Comparison of ENCODE assay signal across 18 cellular contexts in the genomic region with DNA sequence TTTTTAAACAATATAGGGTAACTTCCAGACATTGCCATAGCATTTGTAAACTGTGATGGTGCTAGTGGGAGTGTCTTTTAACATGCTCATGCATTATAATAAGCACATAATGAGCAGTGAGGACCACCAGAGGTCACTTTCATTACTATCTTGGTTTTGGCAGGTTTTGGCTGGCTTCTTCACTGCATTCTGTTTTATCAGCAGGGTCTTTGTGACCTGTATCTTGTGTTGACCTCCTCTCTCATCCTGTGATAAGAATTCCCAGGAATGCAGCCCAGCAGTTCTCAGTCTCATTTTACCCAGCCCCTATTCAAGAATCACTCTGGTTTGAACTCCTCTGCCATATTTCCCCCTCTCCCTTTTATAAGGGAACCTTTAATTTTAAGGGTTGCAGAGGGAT.
DNase-seq lines count a peak whose midpoint lies in the region; ATAC-seq and TF ChIP-seq lines count a peak whose summit lies in the region.
"Had no signal": no experiment of that assay in that cellular context is flagged by ENCODE, and none has a peak within 500 bp of the region (broad histone marks: within the 10 kb centered on the region; RNA-seq: fewer than 3 reads in every experiment).

No MANE protein-coding gene starts in this region.

- H3K4me3 ChIP-seq in GM23338 (no peak overlapping the region), HUES64 (ENCODE audit: low read length) (no peak overlapping the region), endodermal cell (ENCODE audit: low read length) (peak overlapping the region; percentile 47), neuronal stem cell (ENCODE audit: low read length in 2 of 2) (no peak overlapping the region), prostate gland (no peak overlapping the region)
- H3K4me3 ChIP-seq: BLaER1, GM23248 had no signal

- H3K79me1 ChIP-seq in neuronal stem cell (ENCODE audit: low read depth, low read length): no peaks in the 10 kb centered on the region

- DNase-seq in GM23338 (ENCODE audit: low spot score) (peak; percentile 26), endodermal cell (peak; percentile 61), neuronal stem cell (ENCODE audit: low spot score) (no peak), prostate gland (ENCODE audit: low spot score) (no peak), activated gamma-delta T cell (lab: John Stamatoyannopoulos, UW) (no peak)
- DNase-seq: Caco-2; CD4-positive, CD25-positive, alpha-beta regulatory T cell; CD8-positive, alpha-beta T cell; DMS153; DND-41; GM23248; HCEC 1CT had no signal

- H3K9me3 ChIP-seq in HUES64 (ENCODE audit: insufficient read depth, low read depth, low read length): no peaks in the 10 kb centered on the region
- H3K9me3 ChIP-seq in endodermal cell (ENCODE audit: control insufficient read depth, low read length): peaks cover 20% of the 10 kb centered on the region
- no peaks in the 10 kb centered on the region for H3K9me3 ChIP-seq in neuronal stem cell (replicated peaks in 1 of 2; ENCODE audit: control insufficient read depth in 2 of 2, insufficient read depth in 1 of 2, low read depth in 1 of 2, low read length in 2 of 2)
- H3K9me3 ChIP-seq in prostate gland: no peaks in the 10 kb centered on the region

- ATAC-seq in GM23338: peak; percentile 23
- ATAC-seq in HG02610 (IDR thresholded peaks at IDR 0.05; ENCODE audit: unreplicated experiment): no peak
- ATAC-seq: CD8-positive, alpha-beta T cell had no signal

- no peak overlapping the region for H2BK120ac ChIP-seq in neuronal stem cell (ENCODE audit: low read depth, low read length)

- H3K4me3 Mint-ChIP-seq in GM23338 (0 out of 3 replicates have a peak overlapping the region, but pooled peaks have one; percentile 1), endodermal cell (peak overlapping the region; percentile 28)
- H3K4me3 Mint-ChIP-seq: B cell; CD4-positive, CD25-positive, alpha-beta regulatory T cell; CD8-positive, alpha-beta T cell had no signal

- no peak overlapping the region for H3K18ac ChIP-seq in neuronal stem cell (ENCODE audit: low read length)

- H3K27me3 ChIP-seq in GM23338 (ENCODE audit: insufficient read depth) (no peaks in the 10 kb centered on the region), HUES64 (ENCODE audit: insufficient read depth, low read length) (no peaks in the 10 kb centered on the region), endodermal cell (ENCODE audit: control insufficient read depth, insufficient read depth, low read length, poor library complexity, severe bottlenecking) (no peaks in the 10 kb centered on the region), neuronal stem cell (ENCODE audit: control insufficient read depth in 3 of 3, insufficient read depth in 3 of 3, low read depth in 1 of 3, low read length in 3 of 3) (peaks cover 0 to 3% (median 0%) of the 10 kb centered on the region in 3 experiments), prostate gland (replicated peaks; ENCODE audit: insufficient read depth) (no peaks in the 10 kb centered on the region)
- H3K27me3 ChIP-seq: BLaER1 had no signal

- H3K14ac ChIP-seq in neuronal stem cell (ENCODE audit: low read length): no peak overlapping the region

- no peak overlapping the region for H2BK12ac ChIP-seq in neuronal stem cell (ENCODE audit: low read length)

- no peak for TF ChIP-seq POLR2A in prostate gland (IDR thresholded peaks at IDR 0.05)

- H3K9me2 ChIP-seq in GM23338 (ENCODE audit: insufficient read depth): no peaks in the 10 kb centered on the region; the same call in 1 of the 2 replicates

- H3K23ac ChIP-seq in neuronal stem cell (ENCODE audit: low read depth, low read length, poor library complexity): no peak overlapping the region

- H4K8ac ChIP-seq in neuronal stem cell (ENCODE audit: low read depth, low read length): no peak overlapping the region

- no peak overlapping the region for H2AK5ac ChIP-seq in neuronal stem cell (ENCODE audit: low read depth, low read length)

- no peaks in the 10 kb centered on the region for H3K36me3 ChIP-seq in GM23338 (ENCODE audit: insufficient read depth)
- no peaks in the 10 kb centered on the region for H3K36me3 ChIP-seq in HUES64 (ENCODE audit: insufficient read depth, low read length)
- H3K36me3 ChIP-seq in endodermal cell (ENCODE audit: control insufficient read depth, insufficient read depth, low read length): no peaks in the 10 kb centered on the region
- H3K36me3 ChIP-seq in neuronal stem cell (replicated peaks in 1 of 2; ENCODE audit: control insufficient read depth in 2 of 2, insufficient read depth in 2 of 2, low read length in 2 of 2): no peaks in the 10 kb centered on the region
- no peaks in the 10 kb centered on the region for H3K36me3 ChIP-seq in prostate gland
- H3K36me3 ChIP-seq: BLaER1 had no signal

- H2BK5ac ChIP-seq in neuronal stem cell (ENCODE audit: low read length): no peak overlapping the region

- intact Hi-C loops in prostate gland (cut with DNase I): no loop called here

- no peaks in the 10 kb centered on the region for H4K20me1 ChIP-seq in GM23338 (replicated peaks; ENCODE audit: insufficient read depth)
- H4K20me1 ChIP-seq: BLaER1 had no signal

- no peak overlapping the region for H2BK15ac ChIP-seq in neuronal stem cell (ENCODE audit: low read length)

- H3K36me3 Mint-ChIP-seq in GM23338 (ENCODE audit: low read depth): no peaks in the 10 kb centered on the region
- no peaks in the 10 kb centered on the region for H3K36me3 Mint-ChIP-seq in endodermal cell (ENCODE audit: low read depth)
- H3K36me3 Mint-ChIP-seq: CD4-positive, CD25-positive, alpha-beta regulatory T cell; CD8-positive, alpha-beta T cell had no signal

- no peaks in the 10 kb centered on the region for H3K79me2 ChIP-seq in GM23338 (replicated peaks; ENCODE audit: insufficient read depth)

- no peaks in the 10 kb centered on the region for H3F3A ChIP-seq in GM23338 (replicated peaks; ENCODE audit: low read depth)

- H3K27me3 Mint-ChIP-seq in GM23338 (ENCODE audit: insufficient read depth, low read depth, poor library complexity): no peaks in the 10 kb centered on the region
- H3K27me3 Mint-ChIP-seq in endodermal cell (ENCODE audit: insufficient read depth): peaks cover 2% of the 10 kb centered on the region

- H4K91ac ChIP-seq in neuronal stem cell (ENCODE audit: low read depth, low read length, poor library complexity): no peak overlapping the region

- H3K9me3 Mint-ChIP-seq in GM23338: no peaks in the 10 kb centered on the region; the same call in 2 of the 3 replicates
- peaks cover 7% of the 10 kb centered on the region for H3K9me3 Mint-ChIP-seq in endodermal cell

- peak overlapping the region; percentile 78 for H3K27ac ChIP-seq in GM23338 (ENCODE audit: low read depth)
- H3K27ac ChIP-seq in HUES64 (ENCODE audit: low read depth, low read length): peak overlapping the region; percentile 69; the same call in 1 of the 2 replicates
- no peak overlapping the region for H3K27ac ChIP-seq in endodermal cell (ENCODE audit: low read depth, low read length)
- no peak overlapping the region for H3K27ac ChIP-seq in neuronal stem cell (replicated peaks; ENCODE audit: low read length)
- H3K27ac ChIP-seq in prostate gland: no peak overlapping the region
- H3K27ac ChIP-seq: 22Rv1, BLaER1, C4-2B, GM23248 had no signal

- H3K9ac ChIP-seq in HUES64 (ENCODE audit: low read depth, low read length): no peak overlapping the region
- no peak overlapping the region for H3K9ac ChIP-seq in endodermal cell (ENCODE audit: extremely low read depth, low read length, poor library complexity, severe bottlenecking)
- H3K9ac ChIP-seq in neuronal stem cell (ENCODE audit: low read depth, low read length, poor library complexity): no peak overlapping the region
- H3K9ac ChIP-seq: BLaER1, GM23248 had no signal

- no peak overlapping the region for H3K4ac ChIP-seq in neuronal stem cell (ENCODE audit: low read length)

- TF ChIP-seq CTCF in GM23338 (conservative IDR thresholded peaks at IDR 0.05; ENCODE audit: low read depth in 2 of 2) (no peak), endodermal cell (conservative IDR thresholded peaks at IDR 0.05) (no peak), prostate gland (IDR thresholded peaks at IDR 0.05) (no peak)

- H2AFZ ChIP-seq in GM23338 (peak overlapping the region; percentile 1; the same call in 1 of the 2 replicates), neuronal stem cell (ENCODE audit: low read length) (peak overlapping the region; percentile 64)
- H2AFZ ChIP-seq: GM23248 had no signal

- H3K27ac Mint-ChIP-seq in GM23338 (no peak overlapping the region), endodermal cell (peak overlapping the region; percentile 86)
- H3K27ac Mint-ChIP-seq: B cell; CD4-positive, CD25-positive, alpha-beta regulatory T cell; CD8-positive, alpha-beta T cell had no signal

- H3K4me1 ChIP-seq in GM23338 (ENCODE audit: insufficient read depth) (peaks cover 51% of the 10 kb centered on the region), HUES64 (ENCODE audit: insufficient read depth, low read length) (peaks cover 44% of the 10 kb centered on the region), endodermal cell (ENCODE audit: control insufficient read depth, insufficient read depth, low read length) (peaks cover 7% of the 10 kb centered on the region), neuronal stem cell (ENCODE audit: control insufficient read depth in 2 of 2, insufficient read depth in 1 of 2, low read depth in 1 of 2, low read length in 2 of 2) (peaks cover 0 to 12% of the 10 kb centered on the region in 2 donors), prostate gland (replicated peaks) (no peaks in the 10 kb centered on the region)
- H3K4me1 ChIP-seq: Caco-2 had no signal

- H3K4me1 Mint-ChIP-seq in GM23338 (peaks cover 46% of the 10 kb centered on the region), endodermal cell (peaks cover 27% of the 10 kb centered on the region)
- H3K4me1 Mint-ChIP-seq: B cell; CD4-positive, CD25-positive, alpha-beta regulatory T cell had no signal

- peak overlapping the region; percentile 58 for H3K4me2 ChIP-seq in GM23338
- no peak overlapping the region for H3K4me2 ChIP-seq in neuronal stem cell (ENCODE audit: insufficient read depth, low read length, poor library complexity, severe bottlenecking)
- H3K4me2 ChIP-seq: BLaER1 had no signal

TF ChIP-seq in GM23338, 12 proteins besides CTCF, POLR2A, EP300 and RAD21 (continues in another document):
- no peak for TF ChIP-seq ZNF114 (CRISPR knock-in tag; IDR thresholded peaks at IDR 0.05)
- no peak for TF ChIP-seq NANOG (IDR thresholded peaks at IDR 0.05; ENCODE audit: borderline replicate concordance)
- no peak for TF ChIP-seq EZH2 (IDR thresholded peaks at IDR 0.05; ENCODE audit: low read depth, unreplicated experiment)
- TF ChIP-seq ZNF331 (CRISPR knock-in tag; IDR thresholded peaks at IDR 0.05; ENCODE audit: low read depth): no peak

Comparison
In these comparisons a context has a peak if more than half of its experiments do, and no peak if none do; other contexts are left out.
1. DNase-seq: peak in GM23338 (single experiment) and endodermal cell (single experiment); none in neuronal stem cell (single experiment), prostate gland (single experiment) and activated gamma-delta T cell (single experiment).
2. H3K27ac ChIP-seq: peak in GM23338 (single experiment) and HUES64 (single experiment); none in endodermal cell (single experiment), neuronal stem cell (single experiment) and prostate gland (0 of 2).